15 cellular contexts compared by ENCODE assay signal in genomic region chr1:42992043-42992697, GRCh38.
"Had no signal": no experiment of that assay in that cellular context is flagged by ENCODE, and none has a peak within 500 bp of the region (broad histone marks: within the 10 kb centered on the region; RNA-seq: fewer than 3 reads in every experiment).

No MANE protein-coding gene starts in this region.

- H3K9me3 ChIP-seq: esophagus squamous epithelium had no signal

- H3K36me3 ChIP-seq: esophagus squamous epithelium, tibial nerve had no signal

- H3K4me3 ChIP-seq: esophagus squamous epithelium, tibial nerve had no signal

- H3K4me1 Mint-ChIP-seq: activated CD4-positive, alpha-beta T cell treated with anti-CD3 and anti-CD28 coated beads for 36 hours had no signal

- DNase-seq: activated CD4-positive, alpha-beta T cell treated with anti-CD3 and anti-CD28 coated beads for 36 hours; activated CD8-positive, alpha-beta memory T cell treated with anti-CD3 and anti-CD28 coated beads, Interleukin-2, amount 50 U/mL, for 4 hours; activated CD8-positive, alpha-beta T cell treated with anti-CD3 and anti-CD28 coated beads for 36 hours; activated naive CD8-positive, alpha-beta T cell treated with anti-CD3 and anti-CD28 coated beads, Interleukin-2, amount 10 ng/mL, durations not matched to agents 7 days and 5 days; activated T-cell treated with anti-CD3 and anti-CD28 coated beads, Interleukin-2, amount 50 U/mL, for 72 hours; aorta; esophagus squamous epithelium; foreskin melanocyte; head of caudate nucleus; mesenchymal stem cell; T-cell had no signal

- H3K4me3 Mint-ChIP-seq: activated CD4-positive, alpha-beta T cell treated with anti-CD3 and anti-CD28 coated beads for 36 hours; activated CD8-positive, alpha-beta T cell treated with anti-CD3 and anti-CD28 coated beads for 36 hours; activated naive CD8-positive, alpha-beta T cell treated with anti-CD3 and anti-CD28 coated beads, Interleukin-2, amount 10 ng/mL, durations not matched to agents 7 days and 5 days; activated T-cell treated with anti-CD3 and anti-CD28 coated beads, Interleukin-2, amount 50 U/mL, for 72 hours; neural crest cell; T-cell had no signal

- H3K27ac Mint-ChIP-seq: activated CD4-positive, alpha-beta T cell treated with anti-CD3 and anti-CD28 coated beads for 36 hours; activated CD8-positive, alpha-beta T cell treated with anti-CD3 and anti-CD28 coated beads for 36 hours; activated naive CD8-positive, alpha-beta T cell treated with anti-CD3 and anti-CD28 coated beads, Interleukin-2, amount 10 ng/mL, durations not matched to agents 7 days and 5 days; activated T-cell treated with anti-CD3 and anti-CD28 coated beads, Interleukin-2, amount 50 U/mL, for 72 hours; T-cell had no signal

- H3K9me3 Mint-ChIP-seq: neural crest cell had no signal

- H3K27me3 ChIP-seq: esophagus squamous epithelium, tibial nerve had no signal

- ATAC-seq: activated CD4-positive, alpha-beta T cell treated with anti-CD3 and anti-CD28 coated beads for 36 hours; activated CD8-positive, alpha-beta T cell treated with anti-CD3 and anti-CD28 coated beads for 36 hours; activated T-cell treated with anti-CD3 and anti-CD28 coated beads, Interleukin-2, amount 50 U/mL, for 72 hours; left lobe of liver; T-cell had no signal

- H3K27ac ChIP-seq: esophagus squamous epithelium, VCaP had no signal
